Comparison of ENCODE assay signal across 31 cellular contexts in the genomic region with DNA sequence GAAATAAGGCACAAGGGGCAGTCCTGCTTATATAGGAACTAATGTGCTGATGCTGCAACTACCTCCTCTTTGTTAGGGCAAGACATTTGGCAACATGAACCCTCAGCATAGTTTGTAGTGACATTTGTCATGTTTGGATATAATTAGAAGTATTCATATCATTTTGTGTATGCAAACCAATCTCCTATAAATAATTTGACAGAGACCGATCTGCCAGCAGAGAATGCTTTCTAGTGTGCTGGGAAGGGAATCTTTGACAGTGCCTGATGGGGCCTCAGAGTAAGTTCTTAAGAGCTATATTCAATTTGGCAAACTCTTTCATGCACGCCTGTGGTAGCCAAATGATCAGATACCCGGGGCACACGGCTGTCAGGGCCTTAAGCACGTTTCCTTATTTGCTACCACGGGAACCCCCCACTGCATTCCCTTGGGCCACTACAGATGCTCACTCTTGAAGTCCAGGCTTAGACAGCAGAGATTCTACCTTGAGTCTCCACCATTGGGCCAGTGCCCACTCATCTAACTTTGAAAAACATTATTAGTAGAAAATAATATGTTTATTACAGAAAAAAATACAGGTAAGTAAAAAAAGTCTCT. TPM values are rescaled to one million over a fixed set of nuclear protein-coding genes. Genes with fewer than 3 reads are reported as not detected.
"Had no signal": no experiment of that assay in that cellular context is flagged by ENCODE, and none has a peak within 500 bp of the region (broad histone marks: within the 10 kb centered on the region; RNA-seq: fewer than 3 reads in every experiment).

A gene (minus strand): TSS at position 5 of the 597 bp plus-strand sequence. CDS start 1,723 bp downstream, outside the sequence.

- DNase-seq: effector CD8-positive, alpha-beta T cell; endodermal cell; foreskin fibroblast; gastrocnemius medialis; heart left ventricle; kidney; naive thymus-derived CD4-positive, alpha-beta T cell; nephron progenitor cell; nucleus accumbens; spleen; stimulated activated CD4-positive, alpha-beta T cell treated with anti-CD3 and anti-CD28 coated beads, Interleukin-4, amount 100 ng/mL, for 4 hours; upper lobe of left lung had no signal

- H3K27ac ChIP-seq: epithelial cell of prostate, gastrocnemius medialis, heart left ventricle, hepatocyte, prostate gland, right atrium auricular region, skin epidermis, spleen, thoracic aorta, tibial nerve, upper lobe of left lung had no signal

- H3K4me1 ChIP-seq: gastrocnemius medialis, prostate gland, right atrium auricular region, spleen, tibial nerve, upper lobe of left lung had no signal

- H3K27me3 Mint-ChIP-seq: memory B cell; stimulated activated memory B cell treated with anti-CD40 and anti-IgM and Interleukin-4, amounts not matched to agents 10 μg/mL and 1 μg/mL and 100 μg/mL, for 72 hours had no signal

- H3K4me3 Mint-ChIP-seq: endodermal cell; memory B cell; naive thymus-derived CD4-positive, alpha-beta T cell; nephron progenitor cell; stimulated activated memory B cell treated with anti-CD40 and anti-IgM and Interleukin-4, amounts not matched to agents 10 μg/mL and 1 μg/mL and 100 μg/mL, for 72 hours; stimulated activated naive CD8-positive, alpha-beta T cell treated with anti-CD3 and anti-CD28 coated beads, Interleukin-15, Interleukin-2, amounts not matched to agents 100 ng/mL and 50 ng/mL, for 24 hours had no signal

- H3K27ac Mint-ChIP-seq: endodermal cell; memory B cell; naive thymus-derived CD4-positive, alpha-beta T cell; nephron progenitor cell; stimulated activated memory B cell treated with anti-CD40 and anti-IgM and Interleukin-4, amounts not matched to agents 10 μg/mL and 1 μg/mL and 100 μg/mL, for 72 hours; stimulated activated naive CD8-positive, alpha-beta T cell treated with anti-CD3 and anti-CD28 coated beads, Interleukin-15, Interleukin-2, amounts not matched to agents 100 ng/mL and 50 ng/mL, for 24 hours had no signal

- H3K9me3 Mint-ChIP-seq: endodermal cell; nephron progenitor cell; stimulated activated naive CD8-positive, alpha-beta T cell treated with anti-CD3 and anti-CD28 coated beads, Interleukin-15, Interleukin-2, amounts not matched to agents 100 ng/mL and 50 ng/mL, for 24 hours had no signal

- H2AFZ ChIP-seq: hepatocyte had no signal

- H3K9me3 ChIP-seq: gastrocnemius medialis, heart left ventricle, prostate gland, right atrium auricular region, spleen, thoracic aorta, tibial nerve, upper lobe of left lung had no signal

- ATAC-seq: esophagus mucosa; gastrocnemius medialis; heart left ventricle; left lobe of liver; naive thymus-derived CD4-positive, alpha-beta T cell; sciatic nerve; stimulated activated memory B cell treated with anti-CD40 and anti-IgM and Interleukin-4, amounts not matched to agents 10 μg/mL and 1 μg/mL and 100 μg/mL, for 72 hours had no signal

- H3K4me2 ChIP-seq: hepatocyte had no signal

- FAIRE-seq: colon, urothelium cell line had no signal

- H3K36me3 ChIP-seq: gastrocnemius medialis, heart left ventricle, prostate gland, right atrium auricular region, spleen, thoracic aorta, tibial nerve, upper lobe of left lung had no signal

- H3K4me1 Mint-ChIP-seq: endodermal cell; memory B cell; nephron progenitor cell; stimulated activated memory B cell treated with anti-CD40 and anti-IgM and Interleukin-4, amounts not matched to agents 10 μg/mL and 1 μg/mL and 100 μg/mL, for 72 hours had no signal

- H3K79me2 ChIP-seq: hepatocyte had no signal

- H3K4me3 ChIP-seq: gastrocnemius medialis, heart left ventricle, hepatocyte, lung, prostate gland, right atrium auricular region, skin epidermis, spleen, thoracic aorta, tibial nerve, upper lobe of left lung had no signal

- H3K27me3 ChIP-seq: gastrocnemius medialis, heart left ventricle, hepatocyte, right atrium auricular region, spleen, tibial nerve, upper lobe of left lung had no signal

- H3K36me3 Mint-ChIP-seq: memory B cell; naive thymus-derived CD4-positive, alpha-beta T cell; stimulated activated memory B cell treated with anti-CD40 and anti-IgM and Interleukin-4, amounts not matched to agents 10 μg/mL and 1 μg/mL and 100 μg/mL, for 72 hours had no signal

RNA-seq across cellular contexts. Expression of the gene that starts here (rescaled TPM):
- total RNA-seq: endodermal cell; esophagus mucosa; glomerular endothelial cell; hepatocyte; left lobe of liver; mononuclear cell; naive thymus-derived CD4-positive, alpha-beta T cell; osteocyte; right atrium auricular region; sciatic nerve; thoracic aorta; tibial nerve; upper lobe of left lung had no signal
